Comparison of ENCODE assay signal across 8 cellular contexts in genomic region chr6:56742122-56742791, GRCh38.
DNase-seq lines count a peak whose midpoint lies in the region; ATAC-seq, FAIRE-seq and TF ChIP-seq lines count a peak whose summit lies in the region.

No MANE protein-coding gene starts in this region.

- TF ChIP-seq CTCF in MCF 10A (IDR thresholded peaks at IDR 0.05; ENCODE audit: unreplicated experiment) = no peak
- TF ChIP-seq CTCF in nephron (IDR thresholded peaks at IDR 0.05; ENCODE audit: unreplicated experiment in 3 of 3) = no peak
- TF ChIP-seq CTCF in glutamatergic neuron (IDR thresholded peaks at IDR 0.05; ENCODE audit: partially characterized antibody, unreplicated experiment) = no peak

- FAIRE-seq in urothelium cell line (lab: Jason Lieb, UNC) = no peak

- H3K36me3 Mint-ChIP-seq in MCF 10A (ENCODE audit: insufficient read depth, unreplicated experiment) (peaks cover 6% of the 10 kb centered on the region), nephron (ENCODE audit: low read depth) (no peaks in the 10 kb centered on the region), immature natural killer cell (no peaks in the 10 kb centered on the region), glutamatergic neuron (ENCODE audit: unreplicated experiment) (no peaks in the 10 kb centered on the region)

- H3K27ac Mint-ChIP-seq in MCF 10A (ENCODE audit: low read depth, unreplicated experiment) (peak overlapping the region; percentile 94), nephron (peak overlapping the region; percentile 44 to 88 (median 78)), immature natural killer cell (no peak overlapping the region), glutamatergic neuron (ENCODE audit: unreplicated experiment) (no peak overlapping the region)

- intact Hi-C loops in MCF 10A (cut with micrococcal nuclease) (no loop called here), head of caudate nucleus (cut with DNase I) (no loop called here)

- POLR2A ChIA-PET in MCF 10A (lab: Yijun Ruan, JAX) = interaction anchor here (0.7 to 7.1 kb wide), 22 partner anchors 9 to 164 kb away, joined by 3 to 110 read pairs (median 4); partner anchors contain the start of gene DST

- peaks cover 59% of the 10 kb centered on the region for H3K4me1 Mint-ChIP-seq in MCF 10A (ENCODE audit: insufficient read depth, unreplicated experiment)
- H3K4me1 Mint-ChIP-seq in nephron = peaks cover 32% of the 10 kb centered on the region
- H3K4me1 Mint-ChIP-seq in immature natural killer cell = peaks cover 0 to 7% of the 10 kb centered on the region in 2 donors
- peaks cover 41% of the 10 kb centered on the region for H3K4me1 Mint-ChIP-seq in glutamatergic neuron (ENCODE audit: low read depth, unreplicated experiment)

- BruUV-seq in MCF 10A (replicated peaks; lab: Mats Ljungman, UMichigan) = no TSS peak

- H3K9me3 Mint-ChIP-seq in MCF 10A (ENCODE audit: unreplicated experiment) (no peaks in the 10 kb centered on the region), nephron (no peaks in the 10 kb centered on the region), immature natural killer cell (peaks cover 0 to 6% (median 0%) of the 10 kb centered on the region in 6 donors), glutamatergic neuron (ENCODE audit: unreplicated experiment) (peaks cover 4% of the 10 kb centered on the region)

- ATAC-seq in GM18508 (IDR thresholded peaks at IDR 0.05; ENCODE audit: insufficient read depth, unreplicated experiment) (peak; percentile 69), HG02852 (IDR thresholded peaks at IDR 0.05; ENCODE audit: unreplicated experiment) (peak; percentile 76)

- CTCF ChIA-PET in MCF 10A (lab: Yijun Ruan, JAX) = interaction anchor here (0.6 to 2.1 kb wide), 4 partner anchors 30 to 582 kb away, joined by 3 to 14 read pairs (median 4); no protein-coding TSS in a partner anchor

- DNase-seq in MCF 10A (ENCODE audit: unreplicated experiment) (no peak), immature natural killer cell (no peak), urothelium cell line (ENCODE audit: low spot score) (no peak), glutamatergic neuron (no peak), head of caudate nucleus (no peak)

- H3K4me3 Mint-ChIP-seq in MCF 10A (ENCODE audit: unreplicated experiment) (peak overlapping the region; percentile 83), nephron (peak overlapping the region; percentile 41 to 65 (median 60)), immature natural killer cell (no peak overlapping the region), glutamatergic neuron (ENCODE audit: unreplicated experiment) (no peak overlapping the region)

- H3K27me3 Mint-ChIP-seq in MCF 10A (ENCODE audit: insufficient read depth, unreplicated experiment) (no peaks in the 10 kb centered on the region), nephron (ENCODE audit: low read depth) (no peaks in the 10 kb centered on the region), immature natural killer cell (ENCODE audit: low read depth in 3 of 3) (peaks cover 0 to 3% (median 2%) of the 10 kb centered on the region in 3 donors), glutamatergic neuron (ENCODE audit: unreplicated experiment) (peaks cover 4% of the 10 kb centered on the region)

Comparison
In these comparisons a context has a peak if more than half of its experiments do, and no peak if none do; other contexts are left out.
1. H3K27ac Mint-ChIP-seq: peak in MCF 10A (single experiment) and nephron (3 of 3); none in immature natural killer cell (0 of 6) and glutamatergic neuron (single experiment).
2. H3K4me3 Mint-ChIP-seq: peak in MCF 10A (single experiment) and nephron (3 of 3); none in immature natural killer cell (0 of 5) and glutamatergic neuron (single experiment).